8 cellular contexts compared by ENCODE assay signal in the genomic region with DNA sequence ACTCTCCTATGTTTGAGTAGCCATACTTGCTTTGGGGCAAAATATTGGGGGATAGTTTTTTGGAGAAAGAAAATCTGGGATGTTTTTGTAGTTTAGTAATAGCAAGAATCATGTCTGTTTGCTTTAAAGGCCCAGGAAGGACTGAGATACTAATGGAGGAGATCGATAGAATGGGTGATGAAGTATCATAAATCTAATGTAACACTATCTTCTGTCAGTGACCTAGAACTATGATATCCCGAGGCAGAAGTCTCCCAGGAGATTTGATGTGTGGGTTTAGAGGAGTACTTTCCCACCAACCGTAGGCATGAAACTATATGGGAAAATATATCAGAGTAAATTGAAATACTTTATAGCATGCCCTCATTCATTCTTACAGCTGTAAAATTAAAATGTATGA. TPM values are rescaled to one million over a fixed set of nuclear protein-coding genes. Genes with fewer than 3 reads are reported as not detected.
DNase-seq lines count a peak whose midpoint lies in the region; ATAC-seq, FAIRE-seq and TF ChIP-seq lines count a peak whose summit lies in the region.

No MANE protein-coding gene starts in this region.

- CTCF ChIA-PET in activated CD8-positive, alpha-beta memory T cell treated with anti-CD3 and anti-CD28 coated beads, Interleukin-2, amount 10 ng/mL, durations not matched to agents 7 days and 5 days (lab: Charles Lee), result interaction anchor here (1.1 to 2.9 kb wide), 7 partner anchors 14 to 397 kb away, joined by 3 to 11 read pairs (median 8); partner anchors contain the start of genes CEP97 and NFKBIZ
- CTCF ChIA-PET in HepG2 (lab: Yijun Ruan, JAX; ENCODE audit: low intra/inter-chr PET ratio, low total read pairs), result no interaction called here

- H3K4me3 ChIP-seq in HepG2 (replicated peaks in 1 of 3; ENCODE audit: insufficient read depth in 1 of 3, low read depth in 2 of 3, low read length in 3 of 3) (peak overlapping the region; percentile 24 to 73 (median 59); a peak in 4 of 6 replicates), thyroid gland (replicated peaks in 1 of 3) (peak overlapping the region in 2 of 3 donors; percentile 43 to 81), mucosa of descending colon (no peak overlapping the region)

- FAIRE-seq in HepG2 (lab: Jason Lieb, UNC), result no peak

- H3K36me3 ChIP-seq in HepG2 (replicated peaks in 1 of 2; ENCODE audit: control insufficient read depth in 1 of 2, insufficient read depth in 2 of 2, low read length in 2 of 2) (no peaks in the 10 kb centered on the region), thyroid gland (no peaks in the 10 kb centered on the region), mucosa of descending colon (ENCODE audit: low read depth) (no peaks in the 10 kb centered on the region)

- no peak for DNase-seq in activated CD8-positive, alpha-beta memory T cell treated with anti-CD3 and anti-CD28 coated beads, Interleukin-2, amount 10 ng/mL, durations not matched to agents 7 days and 5 days
- DNase-seq in activated CD8-positive, alpha-beta memory T cell treated with anti-CD3 and anti-CD28 coated beads for 24 hours, result no peak
- DNase-seq in HepG2 (ENCODE audit: low spot score) (no peak), thyroid gland (no peak), medulla oblongata (ENCODE audit: extremely low spot score) (no peak), mucosa of descending colon (no peak), GM13977 (ENCODE audit: low spot score) (no peak)

- H3K27me3 Mint-ChIP-seq in activated CD8-positive, alpha-beta memory T cell treated with anti-CD3 and anti-CD28 coated beads, Interleukin-2, amount 10 ng/mL, durations not matched to agents 7 days and 5 days, result no peaks in the 10 kb centered on the region
- no peaks in the 10 kb centered on the region for H3K27me3 Mint-ChIP-seq in activated naive CD8-positive, alpha-beta T cell

- POLR2A ChIA-PET in HepG2 (lab: Yijun Ruan, JAX), result interaction anchor here (1.0 to 2.1 kb wide), 7 partner anchors 10 to 49 kb away, joined by 3 to 32 read pairs (median 4); partner anchors contain the start of genes NFKBIZ and NXPE3

- H3K79me2 ChIP-seq in HepG2 (ENCODE audit: insufficient read depth, low read length), result no peaks in the 10 kb centered on the region

- H3K4me1 ChIP-seq in HepG2 (ENCODE audit: insufficient read depth, low read length) (peaks cover 29% of the 10 kb centered on the region), thyroid gland (peaks cover 13 to 36% of the 10 kb centered on the region in 2 donors), mucosa of descending colon (ENCODE audit: low read depth) (peaks cover 17% of the 10 kb centered on the region)

- H2AFZ ChIP-seq in HepG2 (ENCODE audit: low read length), result peak overlapping the region; percentile 64

- H3K4me1 Mint-ChIP-seq in activated CD8-positive, alpha-beta memory T cell treated with anti-CD3 and anti-CD28 coated beads, Interleukin-2, amount 10 ng/mL, durations not matched to agents 7 days and 5 days, result peaks cover 64% of the 10 kb centered on the region
- peaks cover 73% of the 10 kb centered on the region for H3K4me1 Mint-ChIP-seq in activated naive CD8-positive, alpha-beta T cell (ENCODE audit: low read depth)

- H3K4me3 Mint-ChIP-seq in activated CD8-positive, alpha-beta memory T cell treated with anti-CD3 and anti-CD28 coated beads, Interleukin-2, amount 10 ng/mL, durations not matched to agents 7 days and 5 days, result peak overlapping the region; percentile 96
- H3K4me3 Mint-ChIP-seq in activated naive CD8-positive, alpha-beta T cell, result peak overlapping the region; percentile 96

- H3K27me3 ChIP-seq in HepG2 (ENCODE audit: control insufficient read depth in 1 of 2, insufficient read depth in 2 of 2, low read length in 2 of 2), result no peaks in the 10 kb centered on the region
- H3K27me3 ChIP-seq in thyroid gland, result no peaks in the 10 kb centered on the region

- peaks cover 26% of the 10 kb centered on the region for H3K36me3 Mint-ChIP-seq in activated CD8-positive, alpha-beta memory T cell treated with anti-CD3 and anti-CD28 coated beads, Interleukin-2, amount 10 ng/mL, durations not matched to agents 7 days and 5 days
- peaks cover 7% of the 10 kb centered on the region for H3K36me3 Mint-ChIP-seq in activated naive CD8-positive, alpha-beta T cell

- TF ChIP-seq EP300 in HepG2 (IDR thresholded peaks at IDR 0.05; ENCODE audit: low read depth in 2 of 2, low read length in 2 of 2), result no peak
- no peak for TF ChIP-seq EP300 in HepG2 (CRISPR knock-in tag; IDR thresholded peaks at IDR 0.05; ENCODE audit: borderline replicate concordance)

- no peaks in the 10 kb centered on the region for H4K20me1 ChIP-seq in HepG2 (ENCODE audit: insufficient read depth, low read length)

- H3K9me3 ChIP-seq in HepG2 (ENCODE audit: low read length), result no peaks in the 10 kb centered on the region
- H3K9me3 ChIP-seq in thyroid gland, result no peaks in the 10 kb centered on the region
- H3K9me3 ChIP-seq in mucosa of descending colon, result no peaks in the 10 kb centered on the region

- H3K27ac ChIP-seq in HepG2 (ENCODE audit: extremely low read length, insufficient read depth, low read length), result no peak overlapping the region
- peak overlapping the region; percentile 83 to 88 (median 86) for H3K27ac ChIP-seq in thyroid gland

- TF ChIP-seq POLR2A in HepG2 (IDR thresholded peaks at IDR 0.05; ENCODE audit: insufficient read depth in 1 of 2, low read depth in 2 of 2, low read length in 2 of 2), result no peak
- no peak for TF ChIP-seq POLR2A in thyroid gland (IDR thresholded peaks at IDR 0.05)

- 56% methylated on average over 3 of the region's 3 CpGs for WGBS in HepG2 (ENCODE audit: low lambda C conversion rate)
- 27 to 34% methylated on average over 3 of the region's 3 CpGs for WGBS in thyroid gland, 2 donors

- TF ChIP-seq CTCF in HepG2 (CRISPR knock-in tag; IDR thresholded peaks at IDR 0.05) (no peak), thyroid gland (IDR thresholded peaks at IDR 0.05) (no peak), mucosa of descending colon (IDR thresholded peaks at IDR 0.05) (no peak), GM13977 (IDR thresholded peaks at IDR 0.05; ENCODE audit: extremely low read depth, insufficient read depth, missing control alignments) (no peak)

- no peaks in the 10 kb centered on the region for H3K9me3 Mint-ChIP-seq in activated CD8-positive, alpha-beta memory T cell treated with anti-CD3 and anti-CD28 coated beads, Interleukin-2, amount 10 ng/mL, durations not matched to agents 7 days and 5 days (ENCODE audit: low read depth)
- no peaks in the 10 kb centered on the region for H3K9me3 Mint-ChIP-seq in activated naive CD8-positive, alpha-beta T cell (ENCODE audit: low read depth)

- H3K9ac ChIP-seq in HepG2 (ENCODE audit: insufficient read depth, low read depth, low read length), result peak overlapping the region; percentile 74; the same call in 1 of the 2 replicates

- TSS peak; percentile 87 for BruUV-seq in HepG2 (replicated peaks; lab: Mats Ljungman, UMichigan)

- in situ Hi-C loops in HepG2 (cut with HindIII; ENCODE audit: extremely low pct_ligation_motif_present, low pct_unique_long_range_greater_than_20kb), result no loop called here
- in situ Hi-C loops in GM13977 (cut with MboI; ENCODE audit: low pct_unique_long_range_greater_than_20kb, low sequenced_read_pairs, unreplicated experiment), result no loop called here

- intact Hi-C loops in HepG2 (cut with micrococcal nuclease; ENCODE audit: unreplicated experiment) (loop anchor here (1.0 kb wide), 1 partner anchor 20 kb away; no protein-coding TSS in a partner anchor), thyroid gland (cut with DNase I) (no loop called here), mucosa of descending colon (cut with DNase I, micrococcal nuclease) (no loop called here)

- ATAC-seq in activated CD8-positive, alpha-beta memory T cell treated with anti-CD3 and anti-CD28 coated beads, Interleukin-2, amount 10 ng/mL, durations not matched to agents 7 days and 5 days, result no peak
- ATAC-seq in HepG2 (no peak), mucosa of descending colon (no peak)

- no peak for TF ChIP-seq RAD21 in HepG2 (CRISPR knock-in tag; IDR thresholded peaks at IDR 0.05)

- peak overlapping the region; percentile 83 for H3K4me2 ChIP-seq in HepG2 (ENCODE audit: low read depth, low read length)

- peak overlapping the region; percentile 98 for H3K27ac Mint-ChIP-seq in activated CD8-positive, alpha-beta memory T cell treated with anti-CD3 and anti-CD28 coated beads, Interleukin-2, amount 10 ng/mL, durations not matched to agents 7 days and 5 days
- peak overlapping the region; percentile 99 for H3K27ac Mint-ChIP-seq in activated naive CD8-positive, alpha-beta T cell

RNA-seq across cellular contexts. Expression of gene NFKBIZ, which starts 21.0 kb away (rescaled TPM):
- total RNA-seq in activated CD8-positive, alpha-beta memory T cell treated with anti-CD3 and anti-CD28 coated beads, Interleukin-2, amount 10 ng/mL, durations not matched to agents 7 days and 5 days, result 10 to 100 TPM; 51.3 to 65.1 TPM
- total RNA-seq in HepG2 (2016; rRNA removed; fragmentation: Illumina TruSeq; extraction: Trizol) (5.5 and 25.9 TPM in 2 replicates), thyroid gland (100 to 1,000 TPM in 1 of 4 donors, 10 to 100 TPM in 3; 37.5 to 132 (median 56.9) TPM), mucosa of descending colon (10 to 100 TPM; 85.0 to 97.5 (median 91.5) TPM)
- total RNA-seq in HepG2 (2016; cell fraction: cytosol; rRNA removed; fragmentation: Illumina TruSeq; extraction: Trizol; ENCODE audit: low read depth), result 2.7 and 3.1 TPM in 2 replicates
- 5.7 and 27.3 TPM in 2 replicates for total RNA-seq in HepG2 (2016; cell fraction: insoluble cytoplasmic fraction; rRNA removed; fragmentation: Illumina TruSeq; extraction: Trizol)
- total RNA-seq in HepG2 (2016; cell fraction: membrane; rRNA removed; fragmentation: Illumina TruSeq; extraction: Trizol), result 4.4 and 4.9 TPM in 2 replicates
- 68.6 TPM in 2 replicates for total RNA-seq in HepG2 (2016; cell fraction: nucleus; rRNA removed; fragmentation: Illumina TruSeq; extraction: Trizol)
- 60.6 and 64.4 TPM in 2 replicates for polyA plus RNA-seq in HepG2 (2011; rRNA removed)
- polyA plus RNA-seq in HepG2 (2011; cell fraction: cytosol; rRNA removed), result 15.1 and 18.0 TPM in 2 replicates
- polyA plus RNA-seq in HepG2 (2011; cell fraction: nucleus; rRNA removed), result 119 and 131 TPM in 2 replicates
- polyA plus RNA-seq in HepG2 (2012), result 6.7 and 12.3 TPM in 2 replicates
- 1.2 and 1.6 TPM in 2 replicates for polyA plus RNA-seq in HepG2 (2016; cell fraction: cytosol; fragmentation: Illumina TruSeq; extraction: Trizol; ENCODE audit: low read depth)
- 3.7 and 4.3 TPM in 2 replicates for polyA plus RNA-seq in HepG2 (2016; cell fraction: insoluble cytoplasmic fraction; fragmentation: Illumina TruSeq; extraction: Trizol; ENCODE audit: low read depth)
- 1.9 and 2.3 TPM in 2 replicates for polyA plus RNA-seq in HepG2 (2016; cell fraction: membrane; fragmentation: Illumina TruSeq; extraction: Trizol; ENCODE audit: low read depth)
- polyA plus RNA-seq in HepG2 (2016; cell fraction: nucleus; fragmentation: Illumina TruSeq; extraction: Trizol; ENCODE audit: insufficient read depth, low read depth), result 93.3 and 117 TPM in 2 replicates
- 12.8 and 49.4 TPM in 2 replicates for polyA minus RNA-seq in HepG2 (2011; rRNA and poly(A)+ RNA removed; ENCODE audit: low replicate concordance)
- 11.4 and 16.5 TPM in 2 replicates for polyA minus RNA-seq in HepG2 (2011; cell fraction: cytosol; rRNA and poly(A)+ RNA removed)
- polyA minus RNA-seq in HepG2 (2011; cell fraction: nucleus; rRNA and poly(A)+ RNA removed), result 170 and 306 TPM in 2 replicates

RNA-seq across cellular contexts. Expression of gene NXPE3, which starts 49.3 kb away (rescaled TPM):
- 10 to 100 TPM; 19.6 to 20.4 TPM for total RNA-seq in activated CD8-positive, alpha-beta memory T cell treated with anti-CD3 and anti-CD28 coated beads, Interleukin-2, amount 10 ng/mL, durations not matched to agents 7 days and 5 days
- total RNA-seq in HepG2 (2016; rRNA removed; fragmentation: Illumina TruSeq; extraction: Trizol) (4.7 and 5.3 TPM in 2 replicates), thyroid gland (10 to 100 TPM; 10.5 to 18.9 (median 13.2) TPM), mucosa of descending colon (10 to 100 TPM in 1 of 3 donors, 1 to 10 TPM in 2; 1.7 to 15.1 (median 3.8) TPM)
- total RNA-seq in HepG2 (2016; cell fraction: cytosol; rRNA removed; fragmentation: Illumina TruSeq; extraction: Trizol; ENCODE audit: low read depth), result 2.1 and 2.6 TPM in 2 replicates
- total RNA-seq in HepG2 (2016; cell fraction: insoluble cytoplasmic fraction; rRNA removed; fragmentation: Illumina TruSeq; extraction: Trizol), result 4.8 and 5.6 TPM in 2 replicates
- 8.2 and 9.3 TPM in 2 replicates for total RNA-seq in HepG2 (2016; cell fraction: membrane; rRNA removed; fragmentation: Illumina TruSeq; extraction: Trizol)
- 2.8 and 4.3 TPM in 2 replicates for total RNA-seq in HepG2 (2016; cell fraction: nucleus; rRNA removed; fragmentation: Illumina TruSeq; extraction: Trizol)
- polyA plus RNA-seq in HepG2 (2011; rRNA removed), result 3.5 and 3.6 TPM in 2 replicates
- 2.9 and 4.4 TPM in 2 replicates for polyA plus RNA-seq in HepG2 (2011; cell fraction: cytosol; rRNA removed)
- 1.7 and 2.3 TPM in 2 replicates for polyA plus RNA-seq in HepG2 (2011; cell fraction: nucleus; rRNA removed)
- polyA plus RNA-seq in HepG2 (2012), result 2.8 and 4.3 TPM in 2 replicates
- polyA plus RNA-seq in HepG2 (2016; cell fraction: cytosol; fragmentation: Illumina TruSeq; extraction: Trizol; ENCODE audit: low read depth), result 3.2 and 3.3 TPM in 2 replicates
- polyA plus RNA-seq in HepG2 (2016; cell fraction: insoluble cytoplasmic fraction; fragmentation: Illumina TruSeq; extraction: Trizol; ENCODE audit: low read depth), result 6.4 and 7.2 TPM in 2 replicates
- polyA plus RNA-seq in HepG2 (2016; cell fraction: membrane; fragmentation: Illumina TruSeq; extraction: Trizol; ENCODE audit: low read depth), result 7.5 and 7.8 TPM in 2 replicates
- 4.1 and 5.6 TPM in 2 replicates for polyA plus RNA-seq in HepG2 (2016; cell fraction: nucleus; fragmentation: Illumina TruSeq; extraction: Trizol; ENCODE audit: insufficient read depth, low read depth)
- polyA minus RNA-seq in HepG2 (2011; rRNA and poly(A)+ RNA removed; ENCODE audit: low replicate concordance), result 7.4 and 7.9 TPM in 2 replicates
- polyA minus RNA-seq in HepG2 (2011; cell fraction: cytosol; rRNA and poly(A)+ RNA removed), result 1.8 and 3.9 TPM in 2 replicates
- 3.2 and 4.4 TPM in 2 replicates for polyA minus RNA-seq in HepG2 (2011; cell fraction: nucleus; rRNA and poly(A)+ RNA removed)
